17 cellular contexts compared by ENCODE assay signal in genomic region chr1:40803447-40803846, GRCh38. TPM values are rescaled to one million over a fixed set of nuclear protein-coding genes. Genes with fewer than 3 reads are reported as not detected.
DNase-seq lines count a peak whose midpoint lies in the region; ATAC-seq, FAIRE-seq and TF ChIP-seq lines count a peak whose summit lies in the region.
"Had no signal": no experiment of that assay in that cellular context is flagged by ENCODE, and none has a peak within 500 bp of the region (broad histone marks: within the 10 kb centered on the region; RNA-seq: fewer than 3 reads in every experiment).

No MANE protein-coding gene starts in this region.

- H3K4me2 ChIP-seq in H1 (ENCODE audit: insufficient read depth in 1 of 2, low read depth in 2 of 2, low read length in 2 of 2) (peak overlapping the region; percentile 4 to 73; a peak in 2 of 4 replicates), osteoblast (ENCODE audit: insufficient read depth, low read length) (no peak overlapping the region)

- H4K20me1 ChIP-seq in H1 (replicated peaks in 1 of 2; ENCODE audit: control insufficient read depth in 1 of 2, insufficient read depth in 2 of 2, low read length in 2 of 2) (no peaks in the 10 kb centered on the region), osteoblast (ENCODE audit: insufficient read depth, low read length) (no peaks in the 10 kb centered on the region)

- FAIRE-seq in H1 (lab: Jason Lieb, UNC) = no peak
- FAIRE-seq: TTC549 had no signal

- H3K4me3 Mint-ChIP-seq in natural killer cell (peak overlapping the region; percentile 42), HFFc6 (no peak overlapping the region)
- H3K4me3 Mint-ChIP-seq in natural killer cell treated with Interleukin-12 subunit alpha and Interleukin-12 subunit beta and Interleukin-15 and Interleukin-18, amount 100 ng/mL, for 72 hours = no peak overlapping the region

- H3K56ac ChIP-seq in H1 (replicated peaks; ENCODE audit: insufficient read length, low read depth, low read length) = no peak overlapping the region

- H3K4ac ChIP-seq in H1 (replicated peaks; ENCODE audit: insufficient read length, low read depth, low read length) = no peak overlapping the region

- H3K27me3 ChIP-seq in H1 (replicated peaks in 1 of 4; ENCODE audit: control insufficient read depth in 3 of 4, extremely low read depth in 1 of 4, insufficient read depth in 3 of 4, low read length in 3 of 4) (peaks cover 0 to 6% (median 4%) of the 10 kb centered on the region in 4 experiments; a peak in 3 of 7 replicates), psoas muscle (ENCODE audit: insufficient read depth in 3 of 3, low read length in 2 of 3) (no peaks in the 10 kb centered on the region), osteoblast (ENCODE audit: insufficient read depth, low read length) (peaks cover 2% of the 10 kb centered on the region)

- peak overlapping the region; percentile 18; the same call in 1 of the 2 replicates for H2BK15ac ChIP-seq in H1 (ENCODE audit: low read length)

- H2AFZ ChIP-seq in H1 (ENCODE audit: low read length) (no peak overlapping the region), osteoblast (ENCODE audit: low read length) (no peak overlapping the region)

- peak overlapping the region; percentile 43; the same call in 1 of the 2 replicates for H3K18ac ChIP-seq in H1 (ENCODE audit: extremely low read depth, low read length)

- H3K79me2 ChIP-seq in H1 (ENCODE audit: control insufficient read depth in 1 of 2, insufficient read depth in 2 of 2, low read length in 2 of 2) (no peaks in the 10 kb centered on the region), osteoblast (ENCODE audit: insufficient read depth, low read length) (no peaks in the 10 kb centered on the region)

- CTCF ChIA-PET in H1 (lab: Charles Lee; ENCODE audit: partially characterized antibody) = interaction anchor here (0.6 to 24.5 kb wide), 9 partner anchors 16 to 134 kb away, joined by 3 to 325 read pairs (median 4); no protein-coding TSS in a partner anchor

- H3K14ac ChIP-seq in H1 (ENCODE audit: insufficient read length) = no peak overlapping the region

- H3K27ac Mint-ChIP-seq in natural killer cell (peak overlapping the region in 1 of 2 donors; percentile 85), HFFc6 (no peak overlapping the region)
- H3K27ac Mint-ChIP-seq in natural killer cell treated with Interleukin-12 subunit alpha and Interleukin-12 subunit beta and Interleukin-15 and Interleukin-18, amount 100 ng/mL, for 72 hours = no peak overlapping the region
- H3K27ac Mint-ChIP-seq: activated CD4-positive, alpha-beta T cell treated with anti-CD3 and anti-CD28 coated beads, Interleukin-2, amount 10 ng/mL, durations not matched to agents 24 days and 14 days had no signal

- H4K5ac ChIP-seq in H1 (ENCODE audit: insufficient read length, low read depth, low read length) = no peak overlapping the region

- DNase-seq in natural killer cell (no peak), H1 (ENCODE audit: low read depth in 1 of 2, low spot score in 2 of 2) (no peak), psoas muscle (no peak), osteoblast (ENCODE audit: insufficient read length, low spot score, missing footprints) (no peak), D341Med (ENCODE audit: low spot score) (no peak), HFFc6 (no peak)
- DNase-seq in natural killer cell treated with Interleukin-12 subunit alpha and Interleukin-12 subunit beta and Interleukin-15 and Interleukin-18, amount 100 ng/mL, for 72 hours (ENCODE audit: low spot score) = no peak
- DNase-seq: activated CD4-positive, alpha-beta T cell treated with anti-CD3 and anti-CD28 coated beads, Interleukin-2, amount 10 ng/mL, durations not matched to agents 24 days and 14 days; activated gamma-delta T cell treated with Interleukin-2 at 50 U/mL for 16 hours; hypothalamus; NCI-H1417 treated with DMSO at 0.1 percent for 48 hours; NK-92 treated with Interleukin-12 subunit alpha and Interleukin-12 subunit beta, amount 100 ng/mL, for 24 hours; occipital lobe; stimulated activated CD4-positive, alpha-beta T cell treated with anti-CD3 and anti-CD28 coated beads, Interleukin-4, amount 100 ng/mL, for 24 hours had no signal

- H3K27ac ChIP-seq in H1 (ENCODE audit: low read depth, low read length) (no peak overlapping the region), psoas muscle (peak overlapping the region; percentile 67), osteoblast (ENCODE audit: low read depth, low read length) (no peak overlapping the region)

- no peaks in the 10 kb centered on the region for H3K27me3 Mint-ChIP-seq in natural killer cell (ENCODE audit: low read depth in 2 of 2)
- no peaks in the 10 kb centered on the region for H3K27me3 Mint-ChIP-seq in natural killer cell treated with Interleukin-12 subunit alpha and Interleukin-12 subunit beta and Interleukin-15 and Interleukin-18, amount 100 ng/mL, for 72 hours
- H3K27me3 Mint-ChIP-seq in HFFc6 (ENCODE audit: insufficient read depth) = peaks cover 17% of the 10 kb centered on the region

- TF ChIP-seq RAD21 in H1 (IDR thresholded peaks at IDR 0.05 in 1 of 2, conservative IDR thresholded peaks at IDR 0.05 in 1 of 2; ENCODE audit: low read depth in 2 of 2, low read length in 2 of 2) = no peak

- H3K79me1 ChIP-seq in H1 (ENCODE audit: low read depth, low read length) = no peaks in the 10 kb centered on the region

- no peak for TF ChIP-seq EP300 in H1 (IDR thresholded peaks at IDR 0.05; ENCODE audit: borderline replicate concordance in 1 of 2, low read depth in 2 of 2, low read length in 2 of 2)

- H3K23me2 ChIP-seq in H1 (ENCODE audit: low read depth, low read length) = peaks cover 3% of the 10 kb centered on the region; the same call in 1 of the 2 replicates

- peaks cover 12 to 21% of the 10 kb centered on the region in 2 donors for H3K4me1 Mint-ChIP-seq in natural killer cell
- H3K4me1 Mint-ChIP-seq in natural killer cell treated with Interleukin-12 subunit alpha and Interleukin-12 subunit beta and Interleukin-15 and Interleukin-18, amount 100 ng/mL, for 72 hours (ENCODE audit: low read depth in 2 of 2) = peaks cover 17% of the 10 kb centered on the region in 2 donors
- H3K4me1 Mint-ChIP-seq in HFFc6 (ENCODE audit: low read depth) = peaks cover 1% of the 10 kb centered on the region

- no peak overlapping the region; the same call in 1 of the 2 replicates for H4K8ac ChIP-seq in H1 (ENCODE audit: extremely low read depth, insufficient read depth, low read length)

- no peak for TF ChIP-seq POLR2A in H1 (IDR thresholded peaks at IDR 0.05; ENCODE audit: control extremely low read depth in 1 of 2, low read depth in 2 of 2, low read length in 2 of 2)

- peak overlapping the region; percentile 59 for H2BK120ac ChIP-seq in H1 (replicated peaks; ENCODE audit: low read depth, low read length)

- H3K9me3 ChIP-seq in H1 (ENCODE audit: insufficient read depth in 2 of 2, low read depth in 1 of 2, low read length in 1 of 2) (no peaks in the 10 kb centered on the region), psoas muscle (no peaks in the 10 kb centered on the region), osteoblast (ENCODE audit: low read depth, low read length) (no peaks in the 10 kb centered on the region)

- no peak for TF ChIP-seq CTCF in natural killer cell (IDR thresholded peaks at IDR 0.05)
- TF ChIP-seq CTCF in H1 (IDR thresholded peaks at IDR 0.05; ENCODE audit: control extremely low read depth in 1 of 3, insufficient read depth in 1 of 3, low read depth in 1 of 3, low read length in 3 of 3) = no peak
- no peak for TF ChIP-seq CTCF in psoas muscle (IDR thresholded peaks at IDR 0.05)
- no peak for TF ChIP-seq CTCF in osteoblast (IDR thresholded peaks at IDR 0.05; ENCODE audit: extremely low read depth, low read depth, low read length)
- TF ChIP-seq CTCF in HFFc6 (IDR thresholded peaks at IDR 0.05) = no peak

- no peak for ATAC-seq in natural killer cell
- ATAC-seq in natural killer cell treated with Interleukin-12 subunit alpha and Interleukin-12 subunit beta and Interleukin-15 and Interleukin-18, amount 100 ng/mL, for 72 hours = no peak
- ATAC-seq in psoas muscle = no peak
- ATAC-seq in GM18873 (IDR thresholded peaks at IDR 0.05; ENCODE audit: low FRiP score, unreplicated experiment) = no peak

- H3K36me3 ChIP-seq in H1 (ENCODE audit: control insufficient read depth in 2 of 4, insufficient read depth in 4 of 4, low read length in 3 of 4) = no peaks in the 10 kb centered on the region
- H3K36me3 ChIP-seq in psoas muscle (ENCODE audit: insufficient read depth in 1 of 2, low read depth in 1 of 2) = no peaks in the 10 kb centered on the region
- H3K36me3 ChIP-seq in osteoblast (ENCODE audit: insufficient read depth, low read length) = no peaks in the 10 kb centered on the region

- H3K23ac ChIP-seq in H1 (ENCODE audit: insufficient read length) = no peak overlapping the region

- H2BK12ac ChIP-seq in H1 (ENCODE audit: low read depth, low read length) = no peak overlapping the region

- H3K9ac ChIP-seq in H1 (replicated peaks in 1 of 4; ENCODE audit: extremely low read depth in 1 of 4, low read depth in 3 of 4, low read length in 3 of 4) = no peak overlapping the region; a peak in 1 of 7 replicates

- H3K4me3 ChIP-seq in H1 (ENCODE audit: extremely low read depth in 1 of 4, insufficient read depth in 2 of 4, low read depth in 3 of 4, low read length in 4 of 4) = no peak overlapping the region
- no peak overlapping the region for H3K4me3 ChIP-seq in psoas muscle
- H3K4me3 ChIP-seq in osteoblast (ENCODE audit: insufficient read depth, low read length) = no peak overlapping the region
- H3K4me3 ChIP-seq: skin epidermis had no signal

- POLR2A ChIA-PET in H1 (lab: Charles Lee; ENCODE audit: partially characterized antibody) = interaction anchor here (0.6 to 1.5 kb wide), 6 partner anchors 16 to 496 kb away, joined by 3 to 7 read pairs (median 4); partner anchors contain the start of genes CTPS1 and NFYC

- H2BK20ac ChIP-seq in H1 (ENCODE audit: low read length) = no peak overlapping the region

- H2AK5ac ChIP-seq in H1 (ENCODE audit: low read depth, low read length) = no peak overlapping the region

- peak overlapping the region; percentile 66; the same call in 1 of the 2 replicates for H2BK5ac ChIP-seq in H1 (ENCODE audit: low read depth, low read length)

- no peaks in the 10 kb centered on the region for H3K9me3 Mint-ChIP-seq in natural killer cell
- no peaks in the 10 kb centered on the region for H3K9me3 Mint-ChIP-seq in natural killer cell treated with Interleukin-12 subunit alpha and Interleukin-12 subunit beta and Interleukin-15 and Interleukin-18, amount 100 ng/mL, for 72 hours
- no peaks in the 10 kb centered on the region for H3K9me3 Mint-ChIP-seq in HFFc6
- H3K9me3 Mint-ChIP-seq: activated CD4-positive, alpha-beta T cell treated with anti-CD3 and anti-CD28 coated beads, Interleukin-2, amount 10 ng/mL, durations not matched to agents 24 days and 14 days had no signal

- peaks cover 9 to 34% (median 26%) of the 10 kb centered on the region in 4 experiments for H3K4me1 ChIP-seq in H1 (replicated peaks in 1 of 4; ENCODE audit: control insufficient read depth in 3 of 4, insufficient read depth in 4 of 4, low read length in 3 of 4)
- H3K4me1 ChIP-seq in psoas muscle = peaks cover 54% of the 10 kb centered on the region
- H3K4me1 ChIP-seq in osteoblast (ENCODE audit: insufficient read depth, low read length) = peaks cover 32% of the 10 kb centered on the region

- WGBS in H1 (ENCODE audit: extremely low coverage in 1 of 2, insufficient coverage in 1 of 2, insufficient read length in 1 of 2, insufficient replicate concordance in 2 of 2, low coverage in 1 of 2, low lambda C conversion rate in 2 of 2, missing lambda C conversion rate in 1 of 2), 2 experiments = 77% methylated on average over 3 of the region's 3 CpGs; no CpG with 5 or more reads in 1 of the 2 experiments
- 85 to 91% (median 90%) methylated on average over 3 of the region's 3 CpGs for WGBS in psoas muscle, 3 donors

- intact Hi-C loops in natural killer cell (cut with micrococcal nuclease) = no loop called here
- intact Hi-C loops in psoas muscle (cut with DNase I) = no loop called here

- peak overlapping the region; percentile 32 for H4K91ac ChIP-seq in H1 (replicated peaks; ENCODE audit: insufficient read length, low read length)

- no peaks in the 10 kb centered on the region for H3K36me3 Mint-ChIP-seq in natural killer cell
- no peaks in the 10 kb centered on the region for H3K36me3 Mint-ChIP-seq in natural killer cell treated with Interleukin-12 subunit alpha and Interleukin-12 subunit beta and Interleukin-15 and Interleukin-18, amount 100 ng/mL, for 72 hours
- H3K36me3 Mint-ChIP-seq in HFFc6 (ENCODE audit: low read depth) = no peaks in the 10 kb centered on the region

RNA-seq across cellular contexts. Expression of gene KCNQ4, which starts 19.9 kb away (rescaled TPM):
- total RNA-seq in natural killer cell = under 1 TPM; 0.14 to 0.45 (median 0.35) TPM
- under 1 TPM; 0.24 to 0.56 TPM for total RNA-seq in natural killer cell treated with Interleukin-12 subunit alpha and Interleukin-12 subunit beta and Interleukin-15 and Interleukin-18, amount 100 ng/mL, for 72 hours
- total RNA-seq in H1 (2021; fragmentation: NEBNext Ultra II Directional; extraction: Animal tissue kit (Norgen Biotek cat#: 25700)) = 3.5 and 3.9 TPM in 2 replicates
- 2.2 and 4.0 TPM in 2 replicates for polyA plus RNA-seq in H1 (2011; rRNA removed)
- polyA plus RNA-seq in H1 (2011; cell fraction: cytosol; rRNA removed) = 1.9 TPM
- 7.6 TPM for polyA plus RNA-seq in H1 (2011; cell fraction: nucleus; rRNA removed)
- polyA plus RNA-seq in H1 (2012, experiment 1 of 2) = 3.0 to 5.7 TPM (median 4.7 TPM) in 4 replicates
- 3.1 TPM for polyA plus RNA-seq in H1 (2012, experiment 2 of 2)
- polyA plus RNA-seq in H1 (2013, experiment 1 of 2) = 2.7 TPM
- polyA plus RNA-seq in H1 (2013, experiment 2 of 2) = 2.5 TPM
- polyA minus RNA-seq in H1 (2011; rRNA and poly(A)+ RNA removed) = 1.2 and 1.3 TPM in 2 replicates
- polyA minus RNA-seq in H1 (2011; cell fraction: cytosol; rRNA and poly(A)+ RNA removed) = 2.1 TPM
- 2.5 TPM for polyA minus RNA-seq in H1 (2011; cell fraction: nucleus; rRNA and poly(A)+ RNA removed)
- total RNA-seq in psoas muscle = 1 to 10 TPM; 4.6 to 9.1 (median 6.3) TPM
- 1 to 10 TPM; 1.9 to 2.7 (median 2.1) TPM for polyA plus RNA-seq in psoas muscle
- total RNA-seq in osteoblast = not detected in 2 replicates
- total RNA-seq in HFFc6 (2021; fragmentation: NEBNext Ultra II Directional; extraction: Animal tissue kit (Norgen Biotek cat#: 25700)) = under 1 TPM in 1 of 6 experiments, not detected in 5; 0.05 TPM

RNA-seq across cellular contexts. Expression of gene CITED4, which starts 58.7 kb away (rescaled TPM):
- total RNA-seq in natural killer cell (1 to 10 TPM; 3.5 to 7.7 (median 4.9) TPM), psoas muscle (10 to 100 TPM; 16.0 to 24.7 (median 18.6) TPM), osteoblast (1.2 and 3.3 TPM in 2 replicates)
- total RNA-seq in natural killer cell treated with Interleukin-12 subunit alpha and Interleukin-12 subunit beta and Interleukin-15 and Interleukin-18, amount 100 ng/mL, for 72 hours = 1 to 10 TPM; 2.5 to 3.5 TPM
- 16.0 and 16.3 TPM in 2 replicates for total RNA-seq in H1 (2021; fragmentation: NEBNext Ultra II Directional; extraction: Animal tissue kit (Norgen Biotek cat#: 25700))
- polyA plus RNA-seq in H1 (2011; rRNA removed) (5.4 and 11.1 TPM in 2 replicates), psoas muscle (10 to 100 TPM in 1 of 3 donors, 1 to 10 TPM in 2; 5.6 to 40.9 (median 6.6) TPM)
- 4.6 TPM for polyA plus RNA-seq in H1 (2011; cell fraction: cytosol; rRNA removed)
- 8.9 TPM for polyA plus RNA-seq in H1 (2011; cell fraction: nucleus; rRNA removed)
- polyA plus RNA-seq in H1 (2012, experiment 1 of 2) = 5.5 to 10.2 TPM (median 9.5 TPM) in 4 replicates
- polyA plus RNA-seq in H1 (2012, experiment 2 of 2) = 3.8 TPM
- 15.6 TPM for polyA plus RNA-seq in H1 (2013, experiment 1 of 2)
- polyA plus RNA-seq in H1 (2013, experiment 2 of 2) = 16.1 TPM
- 0.22 and 0.63 TPM in 2 replicates for polyA minus RNA-seq in H1 (2011; rRNA and poly(A)+ RNA removed)
- polyA minus RNA-seq in H1 (2011; cell fraction: cytosol; rRNA and poly(A)+ RNA removed) = 5.8 TPM
- polyA minus RNA-seq in H1 (2011; cell fraction: nucleus; rRNA and poly(A)+ RNA removed) = 12.1 TPM
- total RNA-seq in HFFc6 (2021; fragmentation: NEBNext Ultra II Directional; extraction: Animal tissue kit (Norgen Biotek cat#: 25700)) = 1 to 10 TPM; 1.7 to 5.3 (median 3.8) TPM
